In the genomic region with DNA sequence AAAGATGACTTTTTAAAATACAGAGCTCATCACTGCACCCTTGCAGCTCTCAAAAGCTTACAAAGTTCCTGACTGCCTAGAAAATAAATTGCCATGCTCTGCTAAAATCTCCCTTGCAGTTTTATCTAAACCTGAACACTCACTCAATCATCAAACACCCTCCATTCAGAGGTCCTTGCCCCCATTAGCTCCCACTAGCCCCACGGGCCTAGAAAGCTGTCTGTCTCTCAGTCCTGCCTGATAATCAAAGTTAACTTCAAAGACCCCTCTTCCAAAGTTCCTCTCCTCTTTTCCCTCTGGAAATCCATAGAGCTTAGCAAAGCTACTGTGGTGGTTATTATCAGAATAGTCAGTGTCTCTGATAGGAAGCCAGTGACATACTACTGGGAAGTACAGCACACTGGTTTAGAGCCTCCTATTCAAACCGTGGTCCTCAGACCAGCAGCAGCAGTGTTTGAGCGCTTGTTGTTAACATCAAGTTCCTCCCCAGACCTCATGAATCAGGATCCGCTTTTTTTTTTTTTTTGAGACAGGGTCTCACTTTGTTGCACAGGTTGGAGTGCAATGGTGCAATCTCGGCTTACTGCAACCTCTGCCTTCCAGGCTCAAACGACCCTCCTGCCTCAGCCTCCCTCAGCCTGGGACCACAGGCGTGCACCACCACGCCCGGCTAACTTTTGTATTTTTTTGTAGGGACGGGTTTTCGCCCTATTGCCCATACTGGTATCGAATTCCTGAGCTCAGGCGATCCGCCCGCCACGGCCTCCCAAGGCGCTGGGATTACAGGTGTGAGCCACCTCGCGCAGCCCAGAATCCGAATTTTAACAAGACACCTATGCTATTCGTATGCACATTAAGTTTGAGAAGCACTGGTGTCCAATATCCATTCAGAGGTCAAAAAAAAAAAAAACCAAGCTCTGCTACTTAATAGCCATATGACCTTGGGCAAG, we compare ENCODE assay signal across 8 cellular contexts. TPM values are rescaled to one million over a fixed set of nuclear protein-coding genes. Genes with fewer than 3 reads are reported as not detected.
A peak's percentile ranks its signal among the peaks of the same experiment; 100 is the strongest.
DNase-seq lines count a peak whose midpoint lies in the region; ATAC-seq, FAIRE-seq and TF ChIP-seq lines count a peak whose summit lies in the region.

No MANE protein-coding gene starts in this region.

- no peak for TF ChIP-seq POLR2A in NB4 (IDR thresholded peaks at IDR 0.05; ENCODE audit: extremely low read depth, insufficient read length)

- H3K4me1 Mint-ChIP-seq in CD4-positive, alpha-beta memory T cell: peaks cover 34 to 72% (median 52%) of the 10 kb centered on the region in 4 donors

- H3K9me3 ChIP-seq in CD4-positive, alpha-beta memory T cell (ENCODE audit: control insufficient read depth in 1 of 2, low read length in 2 of 2): no peaks in the 10 kb centered on the region
- H3K9me3 ChIP-seq in effector memory CD4-positive, alpha-beta T cell (ENCODE audit: control insufficient read depth, low read length): no peaks in the 10 kb centered on the region
- H3K9me3 ChIP-seq in neuron (ENCODE audit: low read length): no peaks in the 10 kb centered on the region

- no peaks in the 10 kb centered on the region for H3K27me3 ChIP-seq in CD4-positive, alpha-beta memory T cell (ENCODE audit: insufficient read depth, low read length)
- no peaks in the 10 kb centered on the region for H3K27me3 ChIP-seq in effector memory CD4-positive, alpha-beta T cell (replicated peaks; ENCODE audit: control insufficient read depth, insufficient read depth, low read length, poor library complexity, severe bottlenecking)
- H3K27me3 ChIP-seq in neuron (ENCODE audit: insufficient read depth, low read length): no peaks in the 10 kb centered on the region

- peak overlapping the region; percentile 75 for H3K27ac ChIP-seq in CD4-positive, alpha-beta memory T cell (ENCODE audit: low read depth, low read length)
- no peak overlapping the region for H3K27ac ChIP-seq in effector memory CD4-positive, alpha-beta T cell (ENCODE audit: insufficient read depth, low read length, poor library complexity, severe bottlenecking)

- no peaks in the 10 kb centered on the region for H3K36me3 ChIP-seq in CD4-positive, alpha-beta memory T cell (ENCODE audit: insufficient read depth, low read length)
- H3K36me3 ChIP-seq in effector memory CD4-positive, alpha-beta T cell (ENCODE audit: control insufficient read depth, insufficient read depth, low read length): no peaks in the 10 kb centered on the region
- H3K36me3 ChIP-seq in neuron (ENCODE audit: insufficient read depth, low read length): peaks cover 17% of the 10 kb centered on the region

- H3K4me3 Mint-ChIP-seq in CD4-positive, alpha-beta memory T cell: peak overlapping the region; percentile 93 to 98 (median 96)

- FAIRE-seq in GM19239 (lab: Jason Lieb, UNC): no peak

- no peaks in the 10 kb centered on the region for H3K27me3 Mint-ChIP-seq in CD4-positive, alpha-beta memory T cell

- peak overlapping the region; percentile 77 to 98 for H3K4me3 ChIP-seq in CD4-positive, alpha-beta memory T cell (ENCODE audit: low read length in 2 of 2)
- peak overlapping the region; percentile 91 for H3K4me3 ChIP-seq in NB4 (ENCODE audit: low read depth, low read length)
- H3K4me3 ChIP-seq in effector memory CD4-positive, alpha-beta T cell (ENCODE audit: insufficient read depth, low read depth, low read length, poor library complexity, severe bottlenecking): peak overlapping the region; percentile 99
- H3K4me3 ChIP-seq in neuron (ENCODE audit: low read length): peak overlapping the region; percentile 93

- no peak for TF ChIP-seq CTCF in NB4 (IDR thresholded peaks at IDR 0.05; ENCODE audit: low read depth, low read length)

- peaks cover 55% of the 10 kb centered on the region for H3K4me1 ChIP-seq in CD4-positive, alpha-beta memory T cell (ENCODE audit: insufficient read depth, low read length)
- peaks cover 25% of the 10 kb centered on the region for H3K4me1 ChIP-seq in effector memory CD4-positive, alpha-beta T cell (ENCODE audit: control insufficient read depth, insufficient read depth, low read length, poor library complexity, severe bottlenecking)
- peaks cover 25% of the 10 kb centered on the region for H3K4me1 ChIP-seq in neuron (ENCODE audit: insufficient read depth, low read length)

- intact Hi-C loops in CD4-positive, alpha-beta memory T cell (cut with micrococcal nuclease): loop anchor here (1.0 to 10.0 kb wide), 4 partner anchors 61 to 486 kb away; partner anchors contain the start of genes ALG8, INTS4, KCTD21 and USP35

- no peak for ATAC-seq in GM18520 (IDR thresholded peaks at IDR 0.05; ENCODE audit: unreplicated experiment)

- no peak for DNase-seq in CD4-positive, alpha-beta memory T cell
- DNase-seq in NB4 (ENCODE audit: low read depth) (peak; percentile 38), GM19239 (ENCODE audit: insufficient read length, low spot score) (no peak)
- no peak for DNase-seq in effector memory CD4-positive, alpha-beta T cell
- no peak for DNase-seq in activated effector memory CD4-positive, alpha-beta T cell treated with anti-CD3 and anti-CD28 coated beads, Interleukin-2, amount 50 U/mL, for 16 hours
- no peak for DNase-seq in activated CD8-positive, alpha-beta memory T cell treated with anti-CD3 and anti-CD28 coated beads for 24 hours

- H3K36me3 Mint-ChIP-seq in CD4-positive, alpha-beta memory T cell: peaks cover 0 to 16% of the 10 kb centered on the region in 2 donors

- CTCF ChIA-PET in CD4-positive, alpha-beta memory T cell (lab: Charles Lee; ENCODE audit: partially characterized antibody): interaction anchor here (1.2 to 1.7 kb wide), 3 partner anchors 13 to 486 kb away, joined by 4 to 6 read pairs (median 5); no protein-coding TSS in a partner anchor

- H2AFZ ChIP-seq in neuron (ENCODE audit: low read depth, low read length): no peak overlapping the region

- POLR2A ChIA-PET in CD4-positive, alpha-beta memory T cell (lab: Charles Lee; ENCODE audit: partially characterized antibody): interaction anchor here (0.7 to 2.7 kb wide), 10 partner anchors 8 to 624 kb away, joined by 3 to 18 read pairs (median 6); partner anchors contain the start of genes ALG8, INTS4, KCTD21 and USP35

- peak overlapping the region; percentile 87 to 98 (median 96) for H3K27ac Mint-ChIP-seq in CD4-positive, alpha-beta memory T cell

- H3K9me3 Mint-ChIP-seq in CD4-positive, alpha-beta memory T cell: no peaks in the 10 kb centered on the region

RNA-seq across cellular contexts. Expression of gene NDUFC2, which starts 1.2 kb away (rescaled TPM):
- total RNA-seq in CD4-positive, alpha-beta memory T cell: 10 to 100 TPM; 80.5 to 86.5 TPM
- polyA plus RNA-seq in CD4-positive, alpha-beta memory T cell: 100 to 1,000 TPM; 158 to 188 TPM

RNA-seq across cellular contexts. Expression of gene THRSP, which starts 14.8 kb away (rescaled TPM):
- total RNA-seq in CD4-positive, alpha-beta memory T cell: not detected
- polyA plus RNA-seq in CD4-positive, alpha-beta memory T cell: under 1 TPM in 1 of 2 donors, not detected in 1; 0.16 TPM

RNA-seq across cellular contexts. Expression of gene KCTD14, which starts 55.4 kb away (rescaled TPM):
- under 1 TPM in 1 of 2 experiments, not detected in 1; 0.20 TPM for total RNA-seq in CD4-positive, alpha-beta memory T cell
- not detected for polyA plus RNA-seq in CD4-positive, alpha-beta memory T cell
